Comparison of ENCODE assay signal across 19 cellular contexts in genomic region chr11:35954205-35954604, GRCh38. TPM values are rescaled to one million over a fixed set of nuclear protein-coding genes. Genes with fewer than 3 reads are reported as not detected.
"Had no signal": no experiment of that assay in that cellular context is flagged by ENCODE, and none has a peak within 500 bp of the region (broad histone marks: within the 10 kb centered on the region; RNA-seq: fewer than 3 reads in every experiment).

No MANE protein-coding gene starts in this region.

- H3K27ac Mint-ChIP-seq: effector memory CD8-positive, alpha-beta T cell; naive thymus-derived CD8-positive, alpha-beta T cell; stimulated activated memory B cell treated with anti-CD40 and anti-IgM and Interleukin-4, amounts not matched to agents 10 μg/mL and 1 μg/mL and 100 μg/mL, for 72 hours; stimulated activated naive CD8-positive, alpha-beta T cell treated with anti-CD3 and anti-CD28 coated beads, Interleukin-15, Interleukin-2, amounts not matched to agents 100 ng/mL and 50 ng/mL, for 24 hours had no signal

- H3K9me3 ChIP-seq: esophagus squamous epithelium, mucosa of descending colon, neutrophil, right lobe of liver, testis, tibial nerve, upper lobe of right lung, vagina had no signal

- H3K27ac ChIP-seq: esophagus squamous epithelium, foreskin keratinocyte, hepatocyte, neutrophil, right lobe of liver, testis, upper lobe of right lung, vagina had no signal

- H3K4me1 Mint-ChIP-seq: naive thymus-derived CD8-positive, alpha-beta T cell; stimulated activated memory B cell treated with anti-CD40 and anti-IgM and Interleukin-4, amounts not matched to agents 10 μg/mL and 1 μg/mL and 100 μg/mL, for 72 hours had no signal

- H3K36me3 Mint-ChIP-seq: naive thymus-derived CD8-positive, alpha-beta T cell; stimulated activated memory B cell treated with anti-CD40 and anti-IgM and Interleukin-4, amounts not matched to agents 10 μg/mL and 1 μg/mL and 100 μg/mL, for 72 hours had no signal

- DNase-seq: cortex of kidney; effector memory CD8-positive, alpha-beta T cell; esophagus squamous epithelium; foreskin keratinocyte; head of caudate nucleus; left colon; left ventricle myocardium superior; mucosa of descending colon; naive thymus-derived CD8-positive, alpha-beta T cell; right lobe of liver; stimulated activated CD4-positive, alpha-beta T cell treated with anti-CD3 and anti-CD28 coated beads, Interleukin-4, amount 100 ng/mL, for 24 hours; testis; upper lobe of right lung had no signal

- H3K4me3 ChIP-seq: esophagus squamous epithelium, hepatocyte, mucosa of descending colon, right lobe of liver, testis, tibial nerve, upper lobe of right lung, vagina had no signal

- H3K4me1 ChIP-seq: foreskin keratinocyte, right lobe of liver, upper lobe of right lung, vagina had no signal

- ATAC-seq: effector memory CD8-positive, alpha-beta T cell; foreskin keratinocyte; left colon; left ventricle myocardium superior; mucosa of descending colon; naive thymus-derived CD8-positive, alpha-beta T cell; right lobe of liver; stimulated activated memory B cell treated with anti-CD40 and anti-IgM and Interleukin-4, amounts not matched to agents 10 μg/mL and 1 μg/mL and 100 μg/mL, for 72 hours; upper lobe of right lung had no signal

- H3K9me3 Mint-ChIP-seq: effector memory CD8-positive, alpha-beta T cell; naive thymus-derived CD8-positive, alpha-beta T cell; stimulated activated memory B cell treated with anti-CD40 and anti-IgM and Interleukin-4, amounts not matched to agents 10 μg/mL and 1 μg/mL and 100 μg/mL, for 72 hours; stimulated activated naive CD8-positive, alpha-beta T cell treated with anti-CD3 and anti-CD28 coated beads, Interleukin-15, Interleukin-2, amounts not matched to agents 100 ng/mL and 50 ng/mL, for 24 hours had no signal

- H3K4me3 Mint-ChIP-seq: effector memory CD8-positive, alpha-beta T cell; naive thymus-derived CD8-positive, alpha-beta T cell; stimulated activated memory B cell treated with anti-CD40 and anti-IgM and Interleukin-4, amounts not matched to agents 10 μg/mL and 1 μg/mL and 100 μg/mL, for 72 hours; stimulated activated naive CD8-positive, alpha-beta T cell treated with anti-CD3 and anti-CD28 coated beads, Interleukin-15, Interleukin-2, amounts not matched to agents 100 ng/mL and 50 ng/mL, for 24 hours had no signal

- H3K36me3 ChIP-seq: esophagus squamous epithelium, neutrophil, right lobe of liver, tibial nerve, upper lobe of right lung, vagina had no signal

- H3K27me3 Mint-ChIP-seq: stimulated activated memory B cell treated with anti-CD40 and anti-IgM and Interleukin-4, amounts not matched to agents 10 μg/mL and 1 μg/mL and 100 μg/mL, for 72 hours had no signal

- H3K27me3 ChIP-seq: esophagus squamous epithelium, foreskin keratinocyte, hepatocyte, neutrophil, right lobe of liver, testis, tibial nerve, upper lobe of right lung, vagina had no signal

RNA-seq across cellular contexts. Expression of gene LDLRAD3, which starts 10.3 kb away (rescaled TPM):
- total RNA-seq: naive thymus-derived CD8-positive, alpha-beta T cell had no signal
- polyA plus RNA-seq: naive thymus-derived CD8-positive, alpha-beta T cell had no signal
